ENCODE assay signal across 1 cellular context in genomic region chr9:120668399-120668798, GRCh38.
TF ChIP-seq lines count a peak whose summit lies in the region.

No MANE protein-coding gene starts in this region.

TF ChIP-seq in SK-N-SH, 30 proteins besides CTCF, POLR2A, EP300 and RAD21 (continued from another document):
- TF ChIP-seq REST (IDR thresholded peaks at IDR 0.05; ENCODE audit: low read depth, low read length) = no peak
- TF ChIP-seq, protein P1, sequence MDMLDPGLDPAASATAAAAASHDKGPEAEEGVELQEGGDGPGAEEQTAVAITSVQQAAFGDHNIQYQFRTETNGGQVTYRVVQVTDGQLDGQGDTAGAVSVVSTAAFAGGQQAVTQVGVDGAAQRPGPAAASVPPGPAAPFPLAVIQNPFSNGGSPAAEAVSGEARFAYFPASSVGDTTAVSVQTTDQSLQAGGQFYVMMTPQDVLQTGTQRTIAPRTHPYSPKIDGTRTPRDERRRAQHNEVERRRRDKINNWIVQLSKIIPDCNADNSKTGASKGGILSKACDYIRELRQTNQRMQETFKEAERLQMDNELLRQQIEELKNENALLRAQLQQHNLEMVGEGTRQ (IDR thresholded peaks at IDR 0.05; ENCODE audit: borderline replicate concordance, low read depth, low read length) = no peak
- TF ChIP-seq RCOR1 (IDR thresholded peaks at IDR 0.05; ENCODE audit: low read length) = no peak
- TF ChIP-seq TAF1 (IDR thresholded peaks at IDR 0.05; ENCODE audit: borderline replicate concordance, low read depth, low read length) = no peak
- TF ChIP-seq NFIC (IDR thresholded peaks at IDR 0.05; ENCODE audit: borderline replicate concordance) = peak; percentile 58; the same call in 1 of the 2 replicates
- no peak for TF ChIP-seq SIN3A (IDR thresholded peaks at IDR 0.05; ENCODE audit: borderline replicate concordance, low read depth, low read length)
- TF ChIP-seq PBX3 (IDR thresholded peaks at IDR 0.05) = peak; percentile 26; the same call in 1 of the 2 replicates
TF ChIP-seq in SK-N-SH: peak in this region for 2.
